8 cellular contexts compared by ENCODE assay signal in genomic region chr6:119742188-119742803, GRCh38.
A peak's percentile ranks its signal among the peaks of the same experiment; 100 is the strongest.
DNase-seq lines count a peak whose midpoint lies in the region; TF ChIP-seq lines count a peak whose summit lies in the region.

No MANE protein-coding gene starts in this region.

- no peaks in the 10 kb centered on the region for H3K4me1 ChIP-seq in GM23248 (ENCODE audit: insufficient read depth)

- H3K4me3 ChIP-seq in GM23248 (no peak overlapping the region), astrocyte of the spinal cord (ENCODE audit: low read depth, low read length) (no peak overlapping the region)

- in situ Hi-C loops in GM23248 (cut with MboI): no loop called here
- in situ Hi-C loops in astrocyte of the spinal cord (cut with HindIII; ENCODE audit: low sequenced_read_pairs): no loop called here

- H3K9me3 ChIP-seq in GM23248 (ENCODE audit: low read depth): no peaks in the 10 kb centered on the region

- no peaks in the 10 kb centered on the region for H3K79me2 ChIP-seq in GM23248 (ENCODE audit: insufficient read depth)

- H3K9me2 ChIP-seq in GM23248 (ENCODE audit: insufficient read depth): no peaks in the 10 kb centered on the region

- no peaks in the 10 kb centered on the region for H4K20me1 ChIP-seq in GM23248 (ENCODE audit: insufficient read depth)

- H3K27me3 ChIP-seq in GM23248 (replicated peaks; ENCODE audit: insufficient read depth): no peaks in the 10 kb centered on the region

- DNase-seq in GM23248 (peak; percentile 70), KG1 (lab: John Stamatoyannopoulos, UW) (peak; percentile 40), T follicular helper cell (ENCODE audit: low read depth) (peak; percentile 10), astrocyte of the spinal cord (ENCODE audit: low read depth, low spot score) (peak; percentile 58), inferior parietal cortex (ENCODE audit: extremely low spot score) (peak; percentile 62), DMS79 treated with DMSO at 0.1 percent for 48 hours (lab: John Stamatoyannopoulos, UW) (no peak)
- DNase-seq in stimulated activated CD4-positive, alpha-beta T cell treated with anti-CD3 and anti-CD28 coated beads, Interleukin-1b, Interleukin-23, amount 100 ng/mL, for 24 hours (ENCODE audit: low read depth in 4 of 4, low spot score in 1 of 4): peak in 3 of 4 experiments; percentile 28 to 33 (median 32)

- WGBS in GM23248 (ENCODE audit: low coverage in 1 of 2, low lambda C conversion rate in 2 of 2, missing lambda C conversion rate in 2 of 2), 2 experiments: 4 to 5% methylated on average over 6 of the region's 6 CpGs

- H3K36me3 ChIP-seq in GM23248 (ENCODE audit: low read depth): no peaks in the 10 kb centered on the region

- H3K9ac ChIP-seq in GM23248: no peak overlapping the region

- no peak overlapping the region for H2AFZ ChIP-seq in GM23248

- H3F3A ChIP-seq in GM23248 (ENCODE audit: insufficient read depth): no peaks in the 10 kb centered on the region

- TF ChIP-seq CTCF in GM12873 (IDR thresholded peaks at IDR 0.05; ENCODE audit: insufficient read depth, low read depth, low read length, missing control alignments): peak; percentile 85
- peak; percentile 87 for TF ChIP-seq CTCF in astrocyte of the spinal cord (IDR thresholded peaks at IDR 0.05; ENCODE audit: low read depth, low read length)

- H3K4me2 ChIP-seq in GM23248 (ENCODE audit: unreplicated experiment): no peak overlapping the region

- no peak overlapping the region for H3K27ac ChIP-seq in GM23248
